In the genomic region with DNA sequence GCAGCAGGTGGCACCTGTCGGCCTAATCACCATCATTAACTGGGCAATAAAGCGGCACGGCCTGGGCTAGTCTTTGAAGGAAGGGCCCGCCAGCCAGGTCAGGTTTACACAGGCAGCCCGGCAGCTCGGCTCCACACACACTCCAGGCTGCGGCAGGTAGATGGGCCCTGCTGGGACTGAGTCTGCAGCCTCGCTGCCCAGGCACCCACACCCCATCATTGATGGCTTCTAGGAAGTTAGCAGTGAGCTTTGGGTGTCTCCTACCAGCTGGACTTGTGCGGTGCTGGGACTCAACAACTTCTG, we compare ENCODE assay signal across 18 cellular contexts. TPM values are rescaled to one million over a fixed set of nuclear protein-coding genes. Genes with fewer than 3 reads are reported as not detected.
"Had no signal": no experiment of that assay in that cellular context is flagged by ENCODE, and none has a peak within 500 bp of the region (broad histone marks: within the 10 kb centered on the region; RNA-seq: fewer than 3 reads in every experiment).

No MANE protein-coding gene starts in this region.

- H3K27ac Mint-ChIP-seq: activated CD4-positive, alpha-beta memory T cell treated with anti-CD3 and anti-CD28 coated beads for 36 hours; activated naive CD8-positive, alpha-beta T cell treated with anti-CD3 and anti-CD28 coated beads for 36 hours; activated T-cell treated with anti-CD3 and anti-CD28 coated beads, Interleukin-2, amount 50 U/mL, for 72 hours; neural progenitor cell; stimulated activated naive CD8-positive, alpha-beta T cell treated with anti-CD3 and anti-CD28 coated beads, Interleukin-15, amount 100 ng/mL, for 72 hours had no signal

- H3K9me3 ChIP-seq: thoracic aorta had no signal

- H3K27me3 Mint-ChIP-seq: activated CD4-positive, alpha-beta memory T cell treated with anti-CD3 and anti-CD28 coated beads for 36 hours; activated naive CD8-positive, alpha-beta T cell treated with anti-CD3 and anti-CD28 coated beads for 36 hours had no signal

- H3K4me1 ChIP-seq: parathyroid adenoma had no signal

- DNase-seq: activated CD4-positive, alpha-beta memory T cell treated with anti-CD3 and anti-CD28 coated beads for 36 hours; activated CD4-positive, alpha-beta T cell treated with anti-CD3 and anti-CD28 coated beads for 1 hour; activated gamma-delta T cell treated with Interleukin-2 at 50 U/mL for 16 hours; activated naive CD8-positive, alpha-beta T cell treated with anti-CD3 and anti-CD28 coated beads for 36 hours; activated T-cell treated with anti-CD3 and anti-CD28 coated beads, Interleukin-2, amount 50 U/mL, for 72 hours; anterior cingulate cortex; cerebellar nuclear complex; dermis blood vessel endothelial cell; stimulated activated CD4-positive, alpha-beta T cell treated with anti-CD3 and anti-CD28 coated beads, Interleukin-15, amount 100 ng/mL, for 24 hours; stimulated activated CD4-positive, alpha-beta T cell treated with anti-CD3 and anti-CD28 coated beads, Interleukin-4, amount 100 ng/mL, for 4 hours; stimulated activated naive CD8-positive, alpha-beta T cell treated with anti-CD3 and anti-CD28 coated beads, Interleukin-15, amount 100 ng/mL, for 72 hours had no signal

- H3K4me2 ChIP-seq: neural progenitor cell had no signal

- H3K36me3 ChIP-seq: neural progenitor cell, thoracic aorta had no signal

- H3K79me2 ChIP-seq: parathyroid adenoma had no signal

- H2AFZ ChIP-seq: neural progenitor cell, parathyroid adenoma had no signal

- H3K27ac ChIP-seq: neural progenitor cell, parathyroid adenoma, thoracic aorta had no signal

- H3K36me3 Mint-ChIP-seq: activated CD4-positive, alpha-beta memory T cell treated with anti-CD3 and anti-CD28 coated beads for 36 hours; activated naive CD8-positive, alpha-beta T cell treated with anti-CD3 and anti-CD28 coated beads for 36 hours; neural progenitor cell had no signal

- H3K27me3 ChIP-seq: neural progenitor cell had no signal

- ATAC-seq: activated T-cell treated with anti-CD3 and anti-CD28 coated beads, Interleukin-2, amount 50 U/mL, for 72 hours; stimulated activated naive CD8-positive, alpha-beta T cell treated with anti-CD3 and anti-CD28 coated beads, Interleukin-15, amount 100 ng/mL, for 72 hours had no signal

- H3K4me3 Mint-ChIP-seq: activated CD4-positive, alpha-beta memory T cell treated with anti-CD3 and anti-CD28 coated beads for 36 hours; activated naive CD8-positive, alpha-beta T cell treated with anti-CD3 and anti-CD28 coated beads for 36 hours; activated T-cell treated with anti-CD3 and anti-CD28 coated beads, Interleukin-2, amount 50 U/mL, for 72 hours; neural progenitor cell; stimulated activated naive CD8-positive, alpha-beta T cell treated with anti-CD3 and anti-CD28 coated beads, Interleukin-15, amount 100 ng/mL, for 72 hours had no signal

- H3K9me3 Mint-ChIP-seq: activated CD4-positive, alpha-beta memory T cell treated with anti-CD3 and anti-CD28 coated beads for 36 hours; activated naive CD8-positive, alpha-beta T cell treated with anti-CD3 and anti-CD28 coated beads for 36 hours; activated T-cell treated with anti-CD3 and anti-CD28 coated beads, Interleukin-2, amount 50 U/mL, for 72 hours; neural progenitor cell; stimulated activated naive CD8-positive, alpha-beta T cell treated with anti-CD3 and anti-CD28 coated beads, Interleukin-15, amount 100 ng/mL, for 72 hours had no signal

- H3K4me3 ChIP-seq: neural progenitor cell, thoracic aorta had no signal

RNA-seq across cellular contexts. Expression of gene FOXN1, which starts 6.8 kb away (rescaled TPM):
- total RNA-seq: activated CD4-positive, alpha-beta memory T cell treated with anti-CD3 and anti-CD28 coated beads for 36 hours; activated naive CD8-positive, alpha-beta T cell treated with anti-CD3 and anti-CD28 coated beads for 36 hours; activated T-cell treated with anti-CD3 and anti-CD28 coated beads, Interleukin-2, amount 50 U/mL, for 72 hours; dermis blood vessel endothelial cell; epithelial cell of proximal tubule; kidney epithelial cell; renal cortical epithelial cell; thoracic aorta had no signal

RNA-seq across cellular contexts. Expression of gene SLC13A2, which starts 25.9 kb away (rescaled TPM):
- total RNA-seq: activated CD4-positive, alpha-beta memory T cell treated with anti-CD3 and anti-CD28 coated beads for 36 hours; activated naive CD8-positive, alpha-beta T cell treated with anti-CD3 and anti-CD28 coated beads for 36 hours; activated T-cell treated with anti-CD3 and anti-CD28 coated beads, Interleukin-2, amount 50 U/mL, for 72 hours; dermis blood vessel endothelial cell; epithelial cell of proximal tubule; kidney epithelial cell; renal cortical epithelial cell; thoracic aorta; urinary bladder had no signal
